ENCODE assay signal across 9 cellular contexts in genomic region chr22:38240734-38241252, GRCh38. TPM values are rescaled to one million over a fixed set of nuclear protein-coding genes. Genes with fewer than 3 reads are reported as not detected.
DNase-seq lines count a peak whose midpoint lies in the region; ATAC-seq and TF ChIP-seq lines count a peak whose summit lies in the region.
"Had no signal": no experiment of that assay in that cellular context is flagged by ENCODE, and none has a peak within 500 bp of the region (broad histone marks: within the 10 kb centered on the region; RNA-seq: fewer than 3 reads in every experiment).

No MANE protein-coding gene starts in this region.

- peak overlapping the region; percentile 23 for H3K9ac ChIP-seq in HUES6 (ENCODE audit: low read length)

- H3K9me3 ChIP-seq in AG04450 (ENCODE audit: control insufficient read depth, insufficient read depth, low read length) (no peaks in the 10 kb centered on the region; the same call in 1 of the 2 replicates), HUES6 (ENCODE audit: control insufficient read depth, insufficient read depth, low read depth, low read length) (no peaks in the 10 kb centered on the region)

- DNase-seq in AG04450 (ENCODE audit: low read depth, low spot score) (peak; percentile 56), cerebellar cortex (ENCODE audit: low spot score) (peak; percentile 84), medulla oblongata (ENCODE audit: extremely low spot score) (peak; percentile 79)

- H3K4me3 ChIP-seq in AG04450 (ENCODE audit: low read depth, low read length) (no peak overlapping the region), HUES6 (ENCODE audit: low read depth, low read length) (no peak overlapping the region)
- H3K4me3 ChIP-seq: skin epidermis had no signal

- peak overlapping the region; percentile 87 for H3K27ac ChIP-seq in AG04450 (ENCODE audit: low read depth, low read length)
- peak overlapping the region; percentile 7 for H3K27ac ChIP-seq in HUES6 (ENCODE audit: low read depth, low read length)

- POLR2A ChIA-PET in AG04450 (lab: Yijun Ruan, JAX), result interaction anchor here (0.7 to 1.0 kb wide), 2 partner anchors 39 to 73 kb away, joined by 6 to 10 read pairs; partner anchors contain the start of gene MAFF

- peaks cover 33% of the 10 kb centered on the region for H3K36me3 ChIP-seq in HUES6 (ENCODE audit: control insufficient read depth, insufficient read depth, low read length)

- H3K27me3 ChIP-seq in AG04450 (ENCODE audit: control insufficient read depth, insufficient read depth, low read length) (no peaks in the 10 kb centered on the region), HUES6 (ENCODE audit: control insufficient read depth, insufficient read depth, low read length) (no peaks in the 10 kb centered on the region)

- H3K4me1 ChIP-seq in HUES6 (ENCODE audit: control insufficient read depth, insufficient read depth, low read length), result peaks cover 24% of the 10 kb centered on the region

- TF ChIP-seq CTCF in AG04450 (IDR thresholded peaks at IDR 0.05; ENCODE audit: low read depth, low read length), result no peak

- ATAC-seq in GM18858 (IDR thresholded peaks at IDR 0.05; ENCODE audit: unreplicated experiment) (no peak), GM18517 (IDR thresholded peaks at IDR 0.05; ENCODE audit: unreplicated experiment) (no peak), GM18511 (IDR thresholded peaks at IDR 0.05; ENCODE audit: unreplicated experiment) (no peak), HG03342 (IDR thresholded peaks at IDR 0.05; ENCODE audit: unreplicated experiment) (no peak)

- CTCF ChIA-PET in AG04450 (lab: Charles Lee), result no interaction called here

RNA-seq across cellular contexts. Expression of gene TMEM184B, which starts 32.0 kb away (rescaled TPM):
- 36.8 and 37.2 TPM in 2 replicates for polyA plus RNA-seq in AG04450 (2011; rRNA removed)
- polyA minus RNA-seq in AG04450 (2011; rRNA and poly(A)+ RNA removed), result 33.8 and 40.5 TPM in 2 replicates

RNA-seq across cellular contexts. Expression of gene MAFF, which starts 39.0 kb away (rescaled TPM):
- 8.3 and 12.2 TPM in 2 replicates for polyA plus RNA-seq in AG04450 (2011; rRNA removed)
- 5.2 and 5.3 TPM in 2 replicates for polyA minus RNA-seq in AG04450 (2011; rRNA and poly(A)+ RNA removed)

RNA-seq across cellular contexts. Expression of gene PLA2G6, which starts 59.2 kb away (rescaled TPM):
- polyA plus RNA-seq in AG04450 (2011; rRNA removed), result 5.0 and 7.8 TPM in 2 replicates
- polyA minus RNA-seq in AG04450 (2011; rRNA and poly(A)+ RNA removed), result 18.2 and 20.5 TPM in 2 replicates
